Comparison of ENCODE assay signal across 8 cellular contexts in the genomic region with DNA sequence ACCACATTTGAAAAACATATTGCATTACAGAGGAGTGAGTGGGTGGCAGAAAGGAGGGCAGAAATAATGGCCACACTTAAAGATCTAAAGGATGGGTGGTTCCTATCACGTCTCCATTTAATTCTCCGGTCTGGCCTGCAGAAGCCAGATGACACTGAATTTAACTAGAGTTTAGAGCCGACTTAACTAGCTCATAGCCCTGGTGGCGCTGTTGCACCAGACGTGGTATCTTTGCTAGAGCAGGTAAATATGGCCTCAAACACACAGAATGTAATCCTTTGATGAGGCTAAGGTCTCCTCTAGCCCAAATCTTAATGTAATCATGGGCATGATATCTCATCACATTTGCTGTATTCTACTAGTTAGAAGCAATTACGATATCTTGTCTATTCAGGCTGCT. TPM values are rescaled to one million over a fixed set of nuclear protein-coding genes. Genes with fewer than 3 reads are reported as not detected.
A peak's percentile ranks its signal among the peaks of the same experiment; 100 is the strongest.
DNase-seq lines count a peak whose midpoint lies in the region; ATAC-seq and TF ChIP-seq lines count a peak whose summit lies in the region.

No MANE protein-coding gene starts in this region.

- no peaks in the 10 kb centered on the region for H3K27me3 ChIP-seq in lower lobe of right lung (ENCODE audit: low read depth)

- TF ChIP-seq CTCF in RWPE1 (conservative IDR thresholded peaks at IDR 0.05; ENCODE audit: low read depth) (peak; percentile 40), brain (conservative IDR thresholded peaks at IDR 0.05) (peak; percentile 56 to 72), lower lobe of right lung (IDR thresholded peaks at IDR 0.05) (peak; percentile 21)

- H3K36me3 Mint-ChIP-seq in brain = no peaks in the 10 kb centered on the region

- no peak overlapping the region for H3K4me3 Mint-ChIP-seq in brain

- no peaks in the 10 kb centered on the region for H3K36me3 ChIP-seq in lower lobe of right lung

- no peaks in the 10 kb centered on the region for H3K9me3 ChIP-seq in lower lobe of right lung

- H3K4me3 ChIP-seq in lower lobe of right lung = no peak overlapping the region

- POLR2A ChIA-PET in RWPE1 (lab: Yijun Ruan, JAX; ENCODE audit: low non-redundant PET) = no interaction called here

- H3K4me1 Mint-ChIP-seq in brain = no peaks in the 10 kb centered on the region

- no peaks in the 10 kb centered on the region for H3K4me1 ChIP-seq in lower lobe of right lung

- H3K27ac ChIP-seq in RWPE1 (no peak overlapping the region), lower lobe of right lung (no peak overlapping the region)

- intact Hi-C loops in lower lobe of right lung (cut with DNase I) = no loop called here

- ATAC-seq in lower lobe of right lung (no peak), HG02571 (IDR thresholded peaks at IDR 0.05; ENCODE audit: unreplicated experiment) (no peak), HG03097 (IDR thresholded peaks at IDR 0.05; ENCODE audit: low FRiP score, unreplicated experiment) (no peak)

- CTCF ChIA-PET in RWPE1 (lab: Yijun Ruan, JAX) = interaction anchor here (0.6 to 1.0 kb wide), 4 partner anchors 17 to 212 kb away, joined by 3 to 5 read pairs (median 4); no protein-coding TSS in a partner anchor

- no peaks in the 10 kb centered on the region for H3K9me3 Mint-ChIP-seq in brain

- DNase-seq in Daoy (ENCODE audit: low read depth) (peak; percentile 67), Kasumi-1 (lab: John Stamatoyannopoulos, UW) (peak; percentile 82 to 87), RWPE1 (ENCODE audit: low spot score) (peak; percentile 57), lower lobe of right lung (no peak), occipital lobe (lab: John Stamatoyannopoulos, UW) (no peak)

- no peak overlapping the region for H3K27ac Mint-ChIP-seq in brain

- H3K27me3 Mint-ChIP-seq in brain = peaks cover 11% of the 10 kb centered on the region

RNA-seq across cellular contexts. Expression of a gene that starts 51.5 kb away (rescaled TPM):
- total RNA-seq in Daoy (2014; rRNA removed; shearing (Covaris generic)) = 5.1 and 8.3 TPM in 2 replicates
- polyA plus RNA-seq in brain (ENCODE audit: insufficient read depth, low read depth, low replicate concordance) = 0.44 TPM
- not detected for total RNA-seq in lower lobe of right lung
- not detected for total RNA-seq in occipital lobe

Comparison
In these comparisons a context has a peak if more than half of its experiments do, and no peak if none do; other contexts are left out.
1. DNase-seq: peak in Daoy (single experiment), Kasumi-1 (2 of 2) and RWPE1 (single experiment); none in lower lobe of right lung (single experiment) and occipital lobe (single experiment).
2. Peak in every context shown above with its lines, with median percentiles within 50 percentile points of each other: CTCF ChIP-seq.